Comparison of ENCODE assay signal across 28 cellular contexts in genomic region chr20:19047951-19048296, GRCh38.
DNase-seq lines count a peak whose midpoint lies in the region; ATAC-seq and TF ChIP-seq lines count a peak whose summit lies in the region.
"Had no signal": no experiment of that assay in that cellular context is flagged by ENCODE, and none has a peak within 500 bp of the region (broad histone marks: within the 10 kb centered on the region; RNA-seq: fewer than 3 reads in every experiment).

No MANE protein-coding gene starts in this region.

- no peak overlapping the region for H3K23ac ChIP-seq in H9 (ENCODE audit: insufficient read length, low read depth, low read length)
- no peak overlapping the region for H3K23ac ChIP-seq in mesendoderm (ENCODE audit: low read length)

- ATAC-seq in GM19351 (IDR thresholded peaks at IDR 0.05; ENCODE audit: unreplicated experiment) (no peak), GM21360 (IDR thresholded peaks at IDR 0.05; ENCODE audit: unreplicated experiment) (no peak)
- ATAC-seq: activated CD4-positive, CD25-positive, alpha-beta regulatory T cell treated with anti-CD3 and anti-CD28 coated beads, Interleukin-2, amount 50 U/mL, for 24 hours; activated T-cell treated with anti-CD3 and anti-CD28 coated beads, Interleukin-2, amount 50 U/mL, for 72 hours; T-helper 17 cell had no signal

- no peaks in the 10 kb centered on the region for H3K9me2 ChIP-seq in hepatocyte (replicated peaks; ENCODE audit: insufficient read depth)

- H3K4me2 ChIP-seq in mammary epithelial cell (ENCODE audit: insufficient read depth, low read depth, low read length) (peak overlapping the region; percentile 50), hepatocyte (no peak overlapping the region), H9 (ENCODE audit: insufficient read depth, insufficient read length, low read length) (no peak overlapping the region), mesendoderm (ENCODE audit: low read length) (no peak overlapping the region)
- H3K4me2 ChIP-seq: BLaER1, neural progenitor cell had no signal

- H2BK5ac ChIP-seq in H9 (ENCODE audit: insufficient read length, low read length) (no peak overlapping the region), mesendoderm (ENCODE audit: low read length) (no peak overlapping the region)

- BruUV-seq in mammary epithelial cell (replicated peaks; lab: Mats Ljungman, UMichigan) = no TSS peak

- intact Hi-C loops in mammary epithelial cell (cut with micrococcal nuclease) = no loop called here

- no peak overlapping the region for H2BK20ac ChIP-seq in H9 (ENCODE audit: low read depth, low read length, poor library complexity, severe bottlenecking)

- peaks cover 12 to 13% of the 10 kb centered on the region in 2 experiments for H3K4me1 Mint-ChIP-seq in H9
- H3K4me1 Mint-ChIP-seq: central memory CD8-positive, alpha-beta T cell; neural progenitor cell; T-helper 17 cell had no signal

- no peak overlapping the region for H3T11ph ChIP-seq in H9 (ENCODE audit: low read length)

- H3K4ac ChIP-seq in H9 (ENCODE audit: low read depth, low read length) (no peak overlapping the region), mesendoderm (ENCODE audit: low read depth, low read length) (no peak overlapping the region)

- H3K27me3 Mint-ChIP-seq in H9 (ENCODE audit: low read depth) = no peaks in the 10 kb centered on the region; the same call in 1 of the 2 replicates
- H3K27me3 Mint-ChIP-seq: dendritic cell treated with granulocyte-macrophage colony-stimulating factor and Interleukin-4, amounts not matched to agents 40 ng/mL and 50 ng/mL, for 4 days had no signal

- no peaks in the 10 kb centered on the region for H3K79me2 ChIP-seq in mammary epithelial cell (ENCODE audit: insufficient read depth, low read length)
- no peaks in the 10 kb centered on the region for H3K79me2 ChIP-seq in hepatocyte
- H3K79me2 ChIP-seq in H9 (ENCODE audit: insufficient read depth, low read length) = no peaks in the 10 kb centered on the region
- no peaks in the 10 kb centered on the region for H3K79me2 ChIP-seq in mesendoderm (ENCODE audit: control insufficient read depth, insufficient read depth, low read length)

- H2BK12ac ChIP-seq in H9 (ENCODE audit: insufficient read length, low read depth, low read length) = no peak overlapping the region

- no peaks in the 10 kb centered on the region for H3K36me3 Mint-ChIP-seq in H9 (ENCODE audit: insufficient read depth in 1 of 3, low read depth in 3 of 3)
- H3K36me3 Mint-ChIP-seq: neural progenitor cell had no signal

- H3K9ac ChIP-seq in mammary epithelial cell (ENCODE audit: insufficient read depth, low read length) (no peak overlapping the region), H9 (ENCODE audit: extremely low read depth, insufficient read length, low read length) (no peak overlapping the region), mesendoderm (ENCODE audit: low read length) (no peak overlapping the region)
- H3K9ac ChIP-seq: BLaER1, GM23248, neural progenitor cell had no signal

- H4K8ac ChIP-seq in H9 (replicated peaks; ENCODE audit: insufficient read length, low read depth, low read length) (no peak overlapping the region), mesendoderm (ENCODE audit: low read depth, low read length) (no peak overlapping the region)

- H3K56ac ChIP-seq in H9 (ENCODE audit: insufficient read length, low read depth, low read length) (no peak overlapping the region), mesendoderm (ENCODE audit: low read length) (no peak overlapping the region)

- H3K79me1 ChIP-seq in H9 (ENCODE audit: insufficient read depth, low read depth, low read length, poor library complexity, severe bottlenecking) (no peaks in the 10 kb centered on the region), mesendoderm (ENCODE audit: low read length) (no peaks in the 10 kb centered on the region)

- H3K9me3 Mint-ChIP-seq in H9 = no peaks in the 10 kb centered on the region
- H3K9me3 Mint-ChIP-seq: activated T-cell treated with anti-CD3 and anti-CD28 coated beads, Interleukin-2, amount 50 U/mL, for 72 hours; central memory CD8-positive, alpha-beta T cell; dendritic cell treated with granulocyte-macrophage colony-stimulating factor and Interleukin-4, amounts not matched to agents 40 ng/mL and 50 ng/mL, for 4 days; endodermal cell; neural progenitor cell had no signal

- H2AFZ ChIP-seq in mammary epithelial cell (ENCODE audit: low read depth, low read length) = peak overlapping the region; percentile 48
- no peak overlapping the region for H2AFZ ChIP-seq in hepatocyte
- no peak overlapping the region for H2AFZ ChIP-seq in H9 (ENCODE audit: low read length)
- H2AFZ ChIP-seq: GM23248, neural progenitor cell had no signal

- H2BK15ac ChIP-seq in H9 (ENCODE audit: low read depth, low read length) (no peak overlapping the region), mesendoderm (replicated peaks; ENCODE audit: low read depth) (no peak overlapping the region)

- H3K36me3 ChIP-seq in mammary epithelial cell (ENCODE audit: insufficient read depth, low read length) (no peaks in the 10 kb centered on the region), hepatocyte (replicated peaks; ENCODE audit: insufficient read depth, low read depth) (no peaks in the 10 kb centered on the region), mesendoderm (ENCODE audit: control insufficient read depth, insufficient read depth, low read length) (no peaks in the 10 kb centered on the region)
- H3K36me3 ChIP-seq: BLaER1, gastrocnemius medialis, neural progenitor cell, pancreas had no signal

- no peak overlapping the region for H3K14ac ChIP-seq in H9 (ENCODE audit: insufficient read depth, low read length)

- no peak overlapping the region for H2AK5ac ChIP-seq in H9 (ENCODE audit: insufficient read length, low read length)
- no peak overlapping the region for H2AK5ac ChIP-seq in mesendoderm (ENCODE audit: low read length)

- in situ Hi-C loops in mammary epithelial cell (cut with MboI; ENCODE audit: low sequenced_read_pairs in 2 of 2) = no loop called here

- no peak overlapping the region for H3K4me3 Mint-ChIP-seq in H9
- H3K4me3 Mint-ChIP-seq: activated T-cell treated with anti-CD3 and anti-CD28 coated beads, Interleukin-2, amount 50 U/mL, for 72 hours; central memory CD8-positive, alpha-beta T cell; dendritic cell treated with granulocyte-macrophage colony-stimulating factor and Interleukin-4, amounts not matched to agents 40 ng/mL and 50 ng/mL, for 4 days; endodermal cell; HFFc6; neural progenitor cell; T-helper 17 cell had no signal

- CTCF ChIA-PET in mammary epithelial cell (lab: Charles Lee; ENCODE audit: low non-redundant PET) = no interaction called here

- DNase-seq in LNCaP clone FGC (ENCODE audit: low read depth) = peak; percentile 18
- no peak for DNase-seq in mammary epithelial cell
- DNase-seq in hepatocyte (ENCODE audit: low spot score) = no peak
- no peak for DNase-seq in H9
- DNase-seq in mesendoderm = no peak
- DNase-seq: activated CD4-positive, alpha-beta T cell treated with anti-CD3 and anti-CD28 coated beads, Interleukin-2, amount 50 U/mL, for 4 hours; activated naive CD4-positive, alpha-beta T cell; activated T-cell treated with anti-CD3 and anti-CD28 coated beads, Interleukin-2, amount 50 U/mL, for 72 hours; endodermal cell; HFFc6; hippocampal formation; NCI-H1105; NCI-H1930; NCI-H524 treated with DMSO at 0.1 percent for 48 hours; OCI-M1; stimulated activated CD4-positive, alpha-beta T cell treated with anti-CD3 and anti-CD28 coated beads, Interleukin-4, amount 100 ng/mL, for 4 hours; T-helper 17 cell had no signal

- H3K9me3 ChIP-seq in mammary epithelial cell (replicated peaks; ENCODE audit: insufficient read depth, low read length) = no peaks in the 10 kb centered on the region
- H3K9me3 ChIP-seq in hepatocyte (ENCODE audit: low read depth) = no peaks in the 10 kb centered on the region
- H3K9me3 ChIP-seq in H9 (ENCODE audit: control insufficient read depth, low read depth, low read length) = no peaks in the 10 kb centered on the region
- H3K9me3 ChIP-seq: BLaER1, gastrocnemius medialis, pancreas had no signal

- H3K27me3 ChIP-seq in mammary epithelial cell (ENCODE audit: insufficient read depth, low read length) = no peaks in the 10 kb centered on the region
- no peaks in the 10 kb centered on the region for H3K27me3 ChIP-seq in hepatocyte
- no peaks in the 10 kb centered on the region for H3K27me3 ChIP-seq in H9 (ENCODE audit: insufficient read depth, low read length)
- no peaks in the 10 kb centered on the region for H3K27me3 ChIP-seq in mesendoderm (ENCODE audit: insufficient read depth, low read length, poor library complexity)
- H3K27me3 ChIP-seq: BLaER1, gastrocnemius medialis, neural progenitor cell, pancreas had no signal

- H3K4me3 ChIP-seq in LNCaP clone FGC (ENCODE audit: low read depth, low read length) (no peak overlapping the region), mammary epithelial cell (replicated peaks in 1 of 3; ENCODE audit: insufficient read depth in 1 of 3, low read depth in 2 of 3, low read length in 3 of 3) (no peak overlapping the region), hepatocyte (no peak overlapping the region), skin epidermis (no peak overlapping the region), mesendoderm (ENCODE audit: low read length) (no peak overlapping the region)
- H3K4me3 ChIP-seq: BLaER1, gastrocnemius medialis, GM23248, neural progenitor cell, pancreas had no signal

- no peaks in the 10 kb centered on the region for H3K23me2 ChIP-seq in H9 (ENCODE audit: insufficient read length, low read depth, low read length, poor library complexity, severe bottlenecking)

- no peak overlapping the region for H4K5ac ChIP-seq in H9 (ENCODE audit: insufficient read length, low read depth, low read length)
- H4K5ac ChIP-seq in mesendoderm (ENCODE audit: low read length) = no peak overlapping the region

- 68% methylated on average over 3 of the region's 3 CpGs for WGBS in mammary epithelial cell (ENCODE audit: low coverage, missing lambda C conversion rate)
- whole genome bisulfite sequencing in hepatocyte (ENCODE audit: low lambda C conversion rate, missing lambda C conversion rate) = 81% methylated on average over 3 of the region's 3 CpGs
- WGBS in H9 (ENCODE audit: extremely low coverage, insufficient read length, low lambda C conversion rate) = no CpG with 5 or more reads among the region's 3 CpGs
- no CpG with 5 or more reads among the region's 3 CpGs for WGBS in mesendoderm (ENCODE audit: extremely low coverage, insufficient coverage, low lambda C conversion rate)

- dilution Hi-C loops in mammary epithelial cell (cut with HindIII; ENCODE audit: low sequenced_read_pairs) = no loop called here

- H3K18ac ChIP-seq in H9 (ENCODE audit: insufficient read length, low read depth, low read length) (no peak overlapping the region), mesendoderm (ENCODE audit: low read length) (no peak overlapping the region)

- TF ChIP-seq CTCF in LNCaP clone FGC (IDR thresholded peaks at IDR 0.05; ENCODE audit: control insufficient read depth, extremely low read depth, insufficient read depth) (no peak), mammary epithelial cell (conservative IDR thresholded peaks at IDR 0.05 in 1 of 2, IDR thresholded peaks at IDR 0.05 in 1 of 2; ENCODE audit: extremely low read depth in 1 of 2, insufficient read depth in 1 of 2, low read depth in 1 of 2, low read length in 2 of 2) (no peak), hepatocyte (IDR thresholded peaks at IDR 0.05; ENCODE audit: poor library complexity) (no peak), H9 (conservative IDR thresholded peaks at IDR 0.05) (no peak)

- H3K27ac Mint-ChIP-seq in H9 = no peak overlapping the region
- H3K27ac Mint-ChIP-seq: activated T-cell treated with anti-CD3 and anti-CD28 coated beads, Interleukin-2, amount 50 U/mL, for 72 hours; dendritic cell treated with granulocyte-macrophage colony-stimulating factor and Interleukin-4, amounts not matched to agents 40 ng/mL and 50 ng/mL, for 4 days; endodermal cell; HFFc6; neural progenitor cell; T-helper 17 cell had no signal

- no peak overlapping the region for H4K91ac ChIP-seq in H9 (ENCODE audit: insufficient read length, low read depth, low read length)

- H3K4me1 ChIP-seq in mammary epithelial cell (ENCODE audit: insufficient read depth, low read length) (peaks cover 13% of the 10 kb centered on the region), hepatocyte (ENCODE audit: insufficient read depth) (no peaks in the 10 kb centered on the region), H9 (ENCODE audit: insufficient read depth, low read length) (no peaks in the 10 kb centered on the region; the same call in 1 of the 2 replicates), mesendoderm (ENCODE audit: control insufficient read depth, low read depth, low read length) (peaks cover 3% of the 10 kb centered on the region)
- H3K4me1 ChIP-seq: neural progenitor cell, pancreas had no signal

- H3K27ac ChIP-seq in mammary epithelial cell (ENCODE audit: insufficient read depth, low read depth, low read length) (no peak overlapping the region), hepatocyte (peak overlapping the region; percentile 23), skin epidermis (peak overlapping the region in 17 of 21 experiments; percentile 6 to 84 (median 56)), H9 (ENCODE audit: insufficient read length, low read depth, low read length) (no peak overlapping the region), mesendoderm (ENCODE audit: low read depth, low read length) (no peak overlapping the region)
- H3K27ac ChIP-seq: BLaER1, gastrocnemius medialis, GM23248, neural progenitor cell, pancreas had no signal

- H2BK120ac ChIP-seq in H9 (ENCODE audit: low read depth, low read length, poor library complexity, severe bottlenecking) (no peak overlapping the region), mesendoderm (ENCODE audit: low read depth, low read length) (no peak overlapping the region)

- H4K20me1 ChIP-seq in mammary epithelial cell (ENCODE audit: insufficient read depth, low read length) = no peaks in the 10 kb centered on the region
- no peaks in the 10 kb centered on the region for H4K20me1 ChIP-seq in hepatocyte (ENCODE audit: insufficient read depth, poor library complexity, severe bottlenecking)
- H4K20me1 ChIP-seq in H9 (ENCODE audit: control insufficient read depth, insufficient read depth, insufficient read length) = no peaks in the 10 kb centered on the region
- H4K20me1 ChIP-seq: BLaER1 had no signal

Comparison
In these comparisons a context has a peak if more than half of its experiments do, and no peak if none do; other contexts are left out.
1. H3K27ac ChIP-seq: peak in hepatocyte (single experiment) and skin epidermis (17 of 21); none in mammary epithelial cell (single experiment), H9 (single experiment) and mesendoderm (single experiment).